13 cellular contexts compared by ENCODE assay signal in genomic region chr5:72063219-72063819, GRCh38. TPM values are rescaled to one million over a fixed set of nuclear protein-coding genes. Genes with fewer than 3 reads are reported as not detected.
DNase-seq lines count a peak whose midpoint lies in the region; ATAC-seq, FAIRE-seq and TF ChIP-seq lines count a peak whose summit lies in the region.
"Had no signal": no experiment of that assay in that cellular context is flagged by ENCODE, and none has a peak within 500 bp of the region (broad histone marks: within the 10 kb centered on the region; RNA-seq: fewer than 3 reads in every experiment).

No MANE protein-coding gene starts in this region.

- H3K56ac ChIP-seq in H1 (replicated peaks; ENCODE audit: insufficient read length, low read depth, low read length), result no peak overlapping the region

- H3K9ac ChIP-seq in PC-3 (ENCODE audit: low read length) (no peak overlapping the region), H1 (replicated peaks in 1 of 4; ENCODE audit: extremely low read depth in 1 of 4, low read depth in 3 of 4, low read length in 3 of 4) (no peak overlapping the region)

- H4K8ac ChIP-seq in H1 (ENCODE audit: extremely low read depth, insufficient read depth, low read length), result no peak overlapping the region

- intact Hi-C loops in PC-3 (cut with micrococcal nuclease), result no loop called here
- intact Hi-C loops in gastrocnemius medialis (cut with DNase I; ENCODE audit: low total_unique reads), result no loop called here

- no peak overlapping the region for H2BK12ac ChIP-seq in H1 (ENCODE audit: low read depth, low read length)

- TF ChIP-seq POLR2A in H1 (IDR thresholded peaks at IDR 0.05; ENCODE audit: control extremely low read depth in 1 of 2, low read depth in 2 of 2, low read length in 2 of 2) (no peak), gastrocnemius medialis (IDR thresholded peaks at IDR 0.05) (no peak)

- H3K79me1 ChIP-seq in H1 (ENCODE audit: low read depth, low read length), result no peaks in the 10 kb centered on the region

- in situ Hi-C loops in gastrocnemius medialis (cut with MboI; ENCODE audit: low sequenced_read_pairs in 4 of 4), result no loop called here

- peak; percentile 20 for DNase-seq in stimulated activated CD4-positive, alpha-beta T cell treated with anti-CD3 and anti-CD28 coated beads, Interleukin-15, amount 100 ng/mL, for 24 hours
- no peak for DNase-seq in stimulated activated CD4-positive, alpha-beta T cell treated with anti-CD3 and anti-CD28 coated beads, Interleukin-4, amount 100 ng/mL, for 1 hour
- peak; percentile 33 for DNase-seq in PC-3
- DNase-seq in H1 (ENCODE audit: low read depth in 1 of 2, low spot score in 2 of 2), result peak in 1 of 2 experiments; percentile 73
- peak; percentile 50 for DNase-seq in urothelium cell line (ENCODE audit: low spot score)
- no peak for DNase-seq in putamen (ENCODE audit: low spot score)
- no peak for DNase-seq in gastrocnemius medialis
- DNase-seq: CD4-positive, alpha-beta T cell; effector memory CD8-positive, alpha-beta T cell; PC-9; substantia nigra had no signal

- TF ChIP-seq RAD21 in H1 (IDR thresholded peaks at IDR 0.05 in 1 of 2, conservative IDR thresholded peaks at IDR 0.05 in 1 of 2; ENCODE audit: low read depth in 2 of 2, low read length in 2 of 2), result no peak

- H3K4me2 ChIP-seq in PC-3 (ENCODE audit: low read length) (no peak overlapping the region), H1 (ENCODE audit: insufficient read depth in 1 of 2, low read depth in 2 of 2, low read length in 2 of 2) (no peak overlapping the region)
- H3K4me2 ChIP-seq: PC-9 had no signal

- ATAC-seq in PC-3 (no peak), GM18517 (IDR thresholded peaks at IDR 0.05; ENCODE audit: unreplicated experiment) (no peak), gastrocnemius medialis (no peak)
- ATAC-seq: effector memory CD8-positive, alpha-beta T cell had no signal

- no peak overlapping the region for H2BK120ac ChIP-seq in H1 (replicated peaks; ENCODE audit: low read depth, low read length)

- H3K27me3 ChIP-seq in PC-3 (ENCODE audit: low read length), result 0 out of 2 replicates have a peak, but pooled peaks cover 2% of the 10 kb centered on the region
- peaks cover 0 to under 1% (median 0%) of the 10 kb centered on the region in 4 experiments; a peak in 1 of 7 replicates for H3K27me3 ChIP-seq in H1 (replicated peaks in 1 of 4; ENCODE audit: control insufficient read depth in 3 of 4, extremely low read depth in 1 of 4, insufficient read depth in 3 of 4, low read length in 3 of 4)
- peaks cover 0 to 2% (median 0%) of the 10 kb centered on the region in 3 donors for H3K27me3 ChIP-seq in gastrocnemius medialis

- H2AK5ac ChIP-seq in H1 (ENCODE audit: low read depth, low read length), result no peak overlapping the region

- 44% methylated on average over 7 of the region's 7 CpGs; no CpG with 5 or more reads in 1 of the 2 experiments for WGBS in H1 (ENCODE audit: extremely low coverage in 1 of 2, insufficient coverage in 1 of 2, insufficient read length in 1 of 2, insufficient replicate concordance in 2 of 2, low coverage in 1 of 2, low lambda C conversion rate in 2 of 2, missing lambda C conversion rate in 1 of 2), 2 experiments

- H3K23me2 ChIP-seq in H1 (ENCODE audit: low read depth, low read length), result no peaks in the 10 kb centered on the region

- no peak overlapping the region for H2BK5ac ChIP-seq in H1 (ENCODE audit: low read depth, low read length)

- no peak overlapping the region for H2BK15ac ChIP-seq in H1 (ENCODE audit: low read length)

- H3K4me3 ChIP-seq in PC-3 (ENCODE audit: low read length) (no peak overlapping the region), H1 (ENCODE audit: extremely low read depth in 1 of 4, insufficient read depth in 2 of 4, low read depth in 3 of 4, low read length in 4 of 4) (no peak overlapping the region), gastrocnemius medialis (no peak overlapping the region)
- H3K4me3 ChIP-seq: lung, PC-9 had no signal

- TF ChIP-seq EP300 in H1 (IDR thresholded peaks at IDR 0.05; ENCODE audit: borderline replicate concordance in 1 of 2, low read depth in 2 of 2, low read length in 2 of 2), result no peak

- peak; percentile 95 for FAIRE-seq in H1 (lab: Jason Lieb, UNC)
- no peak for FAIRE-seq in urothelium cell line (lab: Jason Lieb, UNC)

- no peaks in the 10 kb centered on the region for H3F3A ChIP-seq in PC-3 (ENCODE audit: low read length, unreplicated experiment)

- H3K27ac ChIP-seq in PC-3 (ENCODE audit: low read length) (no peak overlapping the region), H1 (ENCODE audit: low read depth, low read length) (no peak overlapping the region), gastrocnemius medialis (no peak overlapping the region)
- H3K27ac ChIP-seq: PC-9 had no signal

- H3K9me2 ChIP-seq in PC-3 (replicated peaks; ENCODE audit: low read length), result no peaks in the 10 kb centered on the region

- no peak overlapping the region for H4K91ac ChIP-seq in H1 (replicated peaks; ENCODE audit: insufficient read length, low read length)

- no peak overlapping the region for H3K14ac ChIP-seq in H1 (ENCODE audit: insufficient read length)

- H3K79me2 ChIP-seq in PC-3 (ENCODE audit: low read length) (no peaks in the 10 kb centered on the region), H1 (ENCODE audit: control insufficient read depth in 1 of 2, insufficient read depth in 2 of 2, low read length in 2 of 2) (no peaks in the 10 kb centered on the region)

- H3K4ac ChIP-seq in H1 (replicated peaks; ENCODE audit: insufficient read length, low read depth, low read length), result no peak overlapping the region

- H2AFZ ChIP-seq in PC-3 (ENCODE audit: low read length), result no peak overlapping the region
- no peak overlapping the region for H2AFZ ChIP-seq in H1 (ENCODE audit: low read length)
- H2AFZ ChIP-seq: PC-9 had no signal

- no TSS peak for BruUV-seq in PC-3 (replicated peaks; lab: Mats Ljungman, UMichigan)

- TF ChIP-seq CTCF in PC-3 (conservative IDR thresholded peaks at IDR 0.05; ENCODE audit: low read depth, low read length) (no peak), H1 (IDR thresholded peaks at IDR 0.05; ENCODE audit: control extremely low read depth in 1 of 3, insufficient read depth in 1 of 3, low read depth in 1 of 3, low read length in 3 of 3) (no peak), gastrocnemius medialis (IDR thresholded peaks at IDR 0.05 in 4 of 5, conservative IDR thresholded peaks at IDR 0.05 in 1 of 5) (no peak)

- no peaks in the 10 kb centered on the region for H4K20me1 ChIP-seq in PC-3 (ENCODE audit: low read length)
- no peaks in the 10 kb centered on the region for H4K20me1 ChIP-seq in H1 (replicated peaks in 1 of 2; ENCODE audit: control insufficient read depth in 1 of 2, insufficient read depth in 2 of 2, low read length in 2 of 2)

- H3K4me1 ChIP-seq in PC-3 (ENCODE audit: insufficient read depth, low read length) (peaks cover 28% of the 10 kb centered on the region), H1 (replicated peaks in 1 of 4; ENCODE audit: control insufficient read depth in 3 of 4, insufficient read depth in 4 of 4, low read length in 3 of 4) (peaks cover 11 to 21% (median 16%) of the 10 kb centered on the region in 4 experiments), gastrocnemius medialis (no peaks in the 10 kb centered on the region)

- POLR2A ChIA-PET in PC-3 (lab: Charles Lee; ENCODE audit: unreplicated experiment), result no interaction called here
- POLR2A ChIA-PET in H1 (lab: Charles Lee; ENCODE audit: partially characterized antibody), result no interaction called here

- H3K36me3 ChIP-seq in PC-3 (ENCODE audit: low read depth, low read length) (no peaks in the 10 kb centered on the region), H1 (ENCODE audit: control insufficient read depth in 2 of 4, insufficient read depth in 4 of 4, low read length in 3 of 4) (no peaks in the 10 kb centered on the region), gastrocnemius medialis (no peaks in the 10 kb centered on the region)

- no peak overlapping the region for H3K18ac ChIP-seq in H1 (ENCODE audit: extremely low read depth, low read length)

- H3K23ac ChIP-seq in H1 (ENCODE audit: insufficient read length), result no peak overlapping the region

- H3K9me3 ChIP-seq in PC-3 (ENCODE audit: low read length) (no peaks in the 10 kb centered on the region), H1 (ENCODE audit: insufficient read depth in 2 of 2, low read depth in 1 of 2, low read length in 1 of 2) (no peaks in the 10 kb centered on the region), gastrocnemius medialis (no peaks in the 10 kb centered on the region)

- H4K5ac ChIP-seq in H1 (ENCODE audit: insufficient read length, low read depth, low read length), result no peak overlapping the region

- CTCF ChIA-PET in PC-3 (lab: Charles Lee), result no interaction called here
- CTCF ChIA-PET in H1 (lab: Charles Lee; ENCODE audit: partially characterized antibody), result no interaction called here

- no peak overlapping the region for H2BK20ac ChIP-seq in H1 (ENCODE audit: low read length)

TF ChIP-seq in H1, 55 proteins besides CTCF, POLR2A, EP300 and RAD21:
- TF ChIP-seq CREB1 (IDR thresholded peaks at IDR 0.05), result 0 out of 2 replicates have a peak, but pooled peaks have one; percentile 26
- TF ChIP-seq TEAD4 (IDR thresholded peaks at IDR 0.05; ENCODE audit: low read depth, low read length), result no peak
- TF ChIP-seq SIN3A (conservative IDR thresholded peaks at IDR 0.05 in 1 of 2, IDR thresholded peaks at IDR 0.05 in 1 of 2; ENCODE audit: low read depth in 1 of 2, low read length in 2 of 2), result no peak

RNA-seq across cellular contexts. Expression of gene MAP1B, which starts 44.0 kb away (rescaled TPM):
- total RNA-seq in PC-3 (2014; rRNA removed) (12.8 and 18.2 TPM in 2 replicates), gastrocnemius medialis (100 to 1,000 TPM in 2 of 4 donors, 10 to 100 TPM in 2; 44.2 to 120 (median 83.4) TPM)
- total RNA-seq in H1 (2021; fragmentation: NEBNext Ultra II Directional; extraction: Animal tissue kit (Norgen Biotek cat#: 25700)), result 120 TPM in 2 replicates
- polyA plus RNA-seq in H1 (2011; rRNA removed), result 24.5 and 70.4 TPM in 2 replicates
- polyA plus RNA-seq in H1 (2011; cell fraction: cytosol; rRNA removed), result 20.4 TPM
- 63.1 TPM for polyA plus RNA-seq in H1 (2011; cell fraction: nucleus; rRNA removed)
- 23.2 to 37.8 TPM (median 31.7 TPM) in 4 replicates for polyA plus RNA-seq in H1 (2012, experiment 1 of 2)
- 2.3 TPM for polyA plus RNA-seq in H1 (2012, experiment 2 of 2)
- 30.3 TPM for polyA plus RNA-seq in H1 (2013, experiment 1 of 2)
- 27.6 TPM for polyA plus RNA-seq in H1 (2013, experiment 2 of 2)
- 71.2 and 113 TPM in 2 replicates for polyA minus RNA-seq in H1 (2011; rRNA and poly(A)+ RNA removed)
- polyA minus RNA-seq in H1 (2011; cell fraction: cytosol; rRNA and poly(A)+ RNA removed), result 46.2 TPM
- polyA minus RNA-seq in H1 (2011; cell fraction: nucleus; rRNA and poly(A)+ RNA removed), result 150 TPM

Comparison
In these comparisons a context has a peak if more than half of its experiments do, and no peak if none do; other contexts are left out.
1. DNase-seq: peak in stimulated activated CD4-positive, alpha-beta T cell treated with anti-CD3 and anti-CD28 coated beads, Interleukin-15, amount 100 ng/mL, for 24 hours (single experiment), PC-3 (single experiment) and urothelium cell line (single experiment); none in stimulated activated CD4-positive, alpha-beta T cell treated with anti-CD3 and anti-CD28 coated beads, Interleukin-4, amount 100 ng/mL, for 1 hour (single experiment), putamen (single experiment) and gastrocnemius medialis (0 of 2).